In genomic region chr9:126650404-126650804, GRCh38 we compare ENCODE assay signal across 25 cellular contexts. TPM values are rescaled to one million over a fixed set of nuclear protein-coding genes. Genes with fewer than 3 reads are reported as not detected.
DNase-seq lines count a peak whose midpoint lies in the region; ATAC-seq lines count a peak whose summit lies in the region.
"Had no signal": no experiment of that assay in that cellular context is flagged by ENCODE, and none has a peak within 500 bp of the region (broad histone marks: within the 10 kb centered on the region; RNA-seq: fewer than 3 reads in every experiment).

No MANE protein-coding gene starts in this region.

- CTCF ChIA-PET in activated CD4-positive, alpha-beta T cell treated with anti-CD3 and anti-CD28 coated beads, Interleukin-2, amount 10 ng/mL, durations not matched to agents 7 days and 5 days (lab: Charles Lee), result interaction anchor here (1.1 kb wide), 1 partner anchor 131 kb away, joined by 4 read pairs; no protein-coding TSS in a partner anchor

- no peak overlapping the region for H2BK12ac ChIP-seq in neuronal stem cell (ENCODE audit: low read length)

- peak overlapping the region; percentile 13 for H2AK5ac ChIP-seq in neuronal stem cell (ENCODE audit: low read depth, low read length)

- no peak overlapping the region for H3K4me3 Mint-ChIP-seq in stimulated activated effector memory CD8-positive, alpha-beta T cell treated with anti-CD3 and anti-CD28 coated beads, Interleukin-12 subunit alpha, Interleukin-12 subunit beta, amount 100 ng/mL, for 72 hours
- no peak overlapping the region for H3K4me3 Mint-ChIP-seq in activated CD4-positive, alpha-beta T cell treated with anti-CD3 and anti-CD28 coated beads, Interleukin-2, amount 10 ng/mL, durations not matched to agents 7 days and 5 days
- H3K4me3 Mint-ChIP-seq: CD4-positive, alpha-beta memory T cell; T-helper 1 cell treated with Interleukin-12 subunit alpha and Interleukin-12 subunit beta and Interleukin-4 antibody, amounts not matched to agents 30 μg/mL and 1 μg/mL, for 36 hours had no signal

- no peak overlapping the region for H4K91ac ChIP-seq in neuronal stem cell (ENCODE audit: low read depth, low read length, poor library complexity)

- peak overlapping the region; percentile 8 for H2BK5ac ChIP-seq in neuronal stem cell (ENCODE audit: low read length)

- H3K4me3 ChIP-seq in neuronal stem cell (ENCODE audit: low read length in 2 of 2), result no peak overlapping the region
- H3K4me3 ChIP-seq: A549, MG63 had no signal

- H3K4me1 Mint-ChIP-seq in stimulated activated effector memory CD8-positive, alpha-beta T cell treated with anti-CD3 and anti-CD28 coated beads, Interleukin-12 subunit alpha, Interleukin-12 subunit beta, amount 100 ng/mL, for 72 hours, result peaks cover 4% of the 10 kb centered on the region
- H3K4me1 Mint-ChIP-seq in activated CD4-positive, alpha-beta T cell treated with anti-CD3 and anti-CD28 coated beads, Interleukin-2, amount 10 ng/mL, durations not matched to agents 7 days and 5 days, result peaks cover 2% of the 10 kb centered on the region
- H3K4me1 Mint-ChIP-seq: CD4-positive, alpha-beta memory T cell had no signal

- no peak overlapping the region for H3K27ac Mint-ChIP-seq in stimulated activated effector memory CD8-positive, alpha-beta T cell treated with anti-CD3 and anti-CD28 coated beads, Interleukin-12 subunit alpha, Interleukin-12 subunit beta, amount 100 ng/mL, for 72 hours
- no peak overlapping the region for H3K27ac Mint-ChIP-seq in activated CD4-positive, alpha-beta T cell treated with anti-CD3 and anti-CD28 coated beads, Interleukin-2, amount 10 ng/mL, durations not matched to agents 7 days and 5 days
- H3K27ac Mint-ChIP-seq: CD4-positive, alpha-beta memory T cell; T-helper 1 cell treated with Interleukin-12 subunit alpha and Interleukin-12 subunit beta and Interleukin-4 antibody, amounts not matched to agents 30 μg/mL and 1 μg/mL, for 36 hours had no signal

- no peak overlapping the region for H3K27ac ChIP-seq in neuronal stem cell (replicated peaks; ENCODE audit: low read length)
- H3K27ac ChIP-seq: A549 had no signal

- POLR2A ChIA-PET in activated CD4-positive, alpha-beta T cell treated with anti-CD3 and anti-CD28 coated beads, Interleukin-2, amount 10 ng/mL, durations not matched to agents 7 days and 5 days (lab: Charles Lee), result no interaction called here

- H3K4me1 ChIP-seq in neuronal stem cell (ENCODE audit: control insufficient read depth in 2 of 2, insufficient read depth in 1 of 2, low read depth in 1 of 2, low read length in 2 of 2), result peaks cover 0 to 13% of the 10 kb centered on the region in 2 donors
- H3K4me1 ChIP-seq: A549 had no signal

- peaks cover 61% of the 10 kb centered on the region for H3K27me3 Mint-ChIP-seq in activated CD4-positive, alpha-beta T cell treated with anti-CD3 and anti-CD28 coated beads, Interleukin-2, amount 10 ng/mL, durations not matched to agents 7 days and 5 days

- H4K8ac ChIP-seq in neuronal stem cell (ENCODE audit: low read depth, low read length), result no peak overlapping the region

- H2BK15ac ChIP-seq in neuronal stem cell (ENCODE audit: low read length), result peak overlapping the region; percentile 79

- H3K14ac ChIP-seq in neuronal stem cell (ENCODE audit: low read length), result no peak overlapping the region

- H3K27me3 ChIP-seq in neuronal stem cell (ENCODE audit: control insufficient read depth in 3 of 3, insufficient read depth in 3 of 3, low read depth in 1 of 3, low read length in 3 of 3), result peaks cover 0 to 100% (median 18%) of the 10 kb centered on the region in 3 experiments
- H3K27me3 ChIP-seq: MG63 had no signal

- H3K18ac ChIP-seq in neuronal stem cell (ENCODE audit: low read length), result peak overlapping the region; percentile 88

- WGBS in neuronal stem cell (ENCODE audit: extremely low coverage in 2 of 2, insufficient read length in 2 of 2, insufficient replicate concordance in 1 of 2), 2 donors, result no CpG with 5 or more reads among the region's 16 CpGs

- H3K9me3 Mint-ChIP-seq in stimulated activated effector memory CD8-positive, alpha-beta T cell treated with anti-CD3 and anti-CD28 coated beads, Interleukin-12 subunit alpha, Interleukin-12 subunit beta, amount 100 ng/mL, for 72 hours, result no peaks in the 10 kb centered on the region
- H3K9me3 Mint-ChIP-seq in activated CD4-positive, alpha-beta T cell treated with anti-CD3 and anti-CD28 coated beads, Interleukin-2, amount 10 ng/mL, durations not matched to agents 7 days and 5 days, result no peaks in the 10 kb centered on the region
- H3K9me3 Mint-ChIP-seq: T-helper 1 cell treated with Interleukin-12 subunit alpha and Interleukin-12 subunit beta and Interleukin-4 antibody, amounts not matched to agents 30 μg/mL and 1 μg/mL, for 36 hours had no signal

- no peak overlapping the region for H3K4ac ChIP-seq in neuronal stem cell (ENCODE audit: low read length)

- DNase-seq in ELF-1 (ENCODE audit: low read depth, low spot score) (peak; percentile 65), NCI-H69 (lab: John Stamatoyannopoulos, UW) (peak; percentile 49), islet precursor cell (peak; percentile 71), neuronal stem cell (ENCODE audit: low spot score) (no peak)
- DNase-seq in stimulated activated effector memory CD8-positive, alpha-beta T cell treated with anti-CD3 and anti-CD28 coated beads, Interleukin-12 subunit alpha, Interleukin-12 subunit beta, amount 100 ng/mL, for 72 hours (ENCODE audit: low spot score in 2 of 2), result no peak
- DNase-seq in activated CD4-positive, alpha-beta T cell treated with anti-CD3 and anti-CD28 coated beads, Interleukin-2, amount 10 ng/mL, durations not matched to agents 7 days and 5 days, result no peak
- DNase-seq: C1 segment of cervical spinal cord; CD4-positive, alpha-beta memory T cell; DMS 273 treated with DMSO at 0.1 percent for 48 hours; DMS79; EL; GF-D8; IMR-90; KG1; MG63; NCI-H2029; NCI-H446; NCI-H524 treated with DMSO at 0.1 percent for 48 hours; RPMI8226; SHP77; SW 1271 had no signal

- H3K9ac ChIP-seq in neuronal stem cell (ENCODE audit: low read depth, low read length, poor library complexity), result peak overlapping the region; percentile 45

- H3K23ac ChIP-seq in neuronal stem cell (ENCODE audit: low read depth, low read length, poor library complexity), result no peak overlapping the region

- no peak overlapping the region for H2BK120ac ChIP-seq in neuronal stem cell (ENCODE audit: low read depth, low read length)

- H3K9me3 ChIP-seq in neuronal stem cell (replicated peaks in 1 of 2; ENCODE audit: control insufficient read depth in 2 of 2, insufficient read depth in 1 of 2, low read depth in 1 of 2, low read length in 2 of 2), result no peaks in the 10 kb centered on the region
- H3K9me3 ChIP-seq: A549, MG63 had no signal

- H3K79me1 ChIP-seq in neuronal stem cell (ENCODE audit: low read depth, low read length), result no peaks in the 10 kb centered on the region

- no peak overlapping the region for H3K4me2 ChIP-seq in neuronal stem cell (ENCODE audit: insufficient read depth, low read length, poor library complexity, severe bottlenecking)
- H3K4me2 ChIP-seq: A549 had no signal

- H2AFZ ChIP-seq in neuronal stem cell (ENCODE audit: low read length), result peak overlapping the region; percentile 28

- ATAC-seq in stimulated activated effector memory CD8-positive, alpha-beta T cell treated with anti-CD3 and anti-CD28 coated beads, Interleukin-12 subunit alpha, Interleukin-12 subunit beta, amount 100 ng/mL, for 72 hours, result no peak
- ATAC-seq in HG03280 (IDR thresholded peaks at IDR 0.05; ENCODE audit: unreplicated experiment) (no peak), GM21367 (IDR thresholded peaks at IDR 0.05; ENCODE audit: unreplicated experiment) (no peak)
- ATAC-seq: A549 had no signal

- no peaks in the 10 kb centered on the region for H3K36me3 ChIP-seq in neuronal stem cell (replicated peaks in 1 of 2; ENCODE audit: control insufficient read depth in 2 of 2, insufficient read depth in 2 of 2, low read length in 2 of 2)
- H3K36me3 ChIP-seq: MG63 had no signal

- no peaks in the 10 kb centered on the region for H3K36me3 Mint-ChIP-seq in stimulated activated effector memory CD8-positive, alpha-beta T cell treated with anti-CD3 and anti-CD28 coated beads, Interleukin-12 subunit alpha, Interleukin-12 subunit beta, amount 100 ng/mL, for 72 hours
- H3K36me3 Mint-ChIP-seq in activated CD4-positive, alpha-beta T cell treated with anti-CD3 and anti-CD28 coated beads, Interleukin-2, amount 10 ng/mL, durations not matched to agents 7 days and 5 days (ENCODE audit: low read depth), result no peaks in the 10 kb centered on the region
- H3K36me3 Mint-ChIP-seq: CD4-positive, alpha-beta memory T cell had no signal

RNA-seq across cellular contexts. Expression of gene LMX1B, which starts 36.7 kb away (rescaled TPM):
- 0.22 TPM for polyA plus RNA-seq in neuronal stem cell (2013, experiment 1 of 2)
- 0.18 TPM for polyA plus RNA-seq in neuronal stem cell (2013, experiment 2 of 2)
- total RNA-seq in activated CD4-positive, alpha-beta T cell treated with anti-CD3 and anti-CD28 coated beads, Interleukin-2, amount 10 ng/mL, durations not matched to agents 7 days and 5 days, result not detected
- total RNA-seq: CD4-positive, alpha-beta memory T cell; IMR-90 had no signal
- polyA plus RNA-seq: CD4-positive, alpha-beta memory T cell; IMR-90 had no signal

Comparison
In these comparisons a context has a peak if more than half of its experiments do, and no peak if none do; other contexts are left out.
1. DNase-seq: peak in ELF-1 (single experiment), NCI-H69 (single experiment) and islet precursor cell (single experiment); none in neuronal stem cell (single experiment), stimulated activated effector memory CD8-positive, alpha-beta T cell treated with anti-CD3 and anti-CD28 coated beads, Interleukin-12 subunit alpha, Interleukin-12 subunit beta, amount 100 ng/mL, for 72 hours (0 of 2) and activated CD4-positive, alpha-beta T cell treated with anti-CD3 and anti-CD28 coated beads, Interleukin-2, amount 10 ng/mL, durations not matched to agents 7 days and 5 days (single experiment).